15 cellular contexts compared by ENCODE assay signal in the genomic region with DNA sequence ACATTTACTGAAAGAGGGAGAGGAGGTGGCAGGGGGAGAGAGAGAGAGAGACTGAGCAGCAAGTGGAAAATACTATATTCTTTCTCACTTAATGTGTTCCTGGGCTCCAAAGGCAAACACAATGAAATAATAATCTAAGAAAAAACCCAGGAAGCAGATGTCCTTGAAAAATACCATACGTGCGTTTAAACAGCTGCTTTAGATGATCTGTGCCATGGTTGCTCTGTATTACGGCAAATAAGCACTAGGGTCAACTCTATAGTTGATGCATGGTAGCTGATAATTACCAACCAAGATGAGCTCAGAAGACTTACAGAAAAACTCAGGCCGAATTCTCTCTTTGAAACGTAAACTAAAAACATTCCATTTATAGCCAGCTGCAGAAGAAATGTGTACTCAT.
DNase-seq lines count a peak whose midpoint lies in the region; ATAC-seq and TF ChIP-seq lines count a peak whose summit lies in the region.
"Had no signal": no experiment of that assay in that cellular context is flagged by ENCODE, and none has a peak within 500 bp of the region (broad histone marks: within the 10 kb centered on the region; RNA-seq: fewer than 3 reads in every experiment).

No MANE protein-coding gene starts in this region.

- WGBS in prostate gland = 60% methylated on average over 5 of the region's 5 CpGs
- WGBS in stomach, 5 donors = 49 to 74% (median 56%) methylated on average over 5 of the region's 5 CpGs

- intact Hi-C loops in prostate gland (cut with DNase I) (no loop called here), stomach (cut with DNase I; ENCODE audit: low total_unique reads) (no loop called here)

- peaks cover 17% of the 10 kb centered on the region for H3K4me1 ChIP-seq in prostate gland (replicated peaks)
- peaks cover 15 to 49% (median 34%) of the 10 kb centered on the region in 4 donors for H3K4me1 ChIP-seq in stomach

- DNase-seq in NCI-H1417 (lab: John Stamatoyannopoulos, UW) (peak in 2 of 3 experiments; percentile 17 to 70), NCI-H1417 treated with DMSO at 0.1 percent for 48 hours (lab: John Stamatoyannopoulos, UW) (no peak), NCI-H748 (lab: John Stamatoyannopoulos, UW; ENCODE audit: unreplicated experiment) (peak; percentile 66), epithelial cell of prostate (ENCODE audit: low read depth, low spot score) (no peak), prostate gland (ENCODE audit: low spot score) (no peak), amygdala (lab: John Stamatoyannopoulos, UW) (no peak), stomach (no peak)
- DNase-seq: Calu3; head of caudate nucleus; left ventricle myocardium inferior; mucosa of descending colon; NCI-H446 treated with DMSO at 0.1 percent for 48 hours; stimulated activated naive CD8-positive, alpha-beta T cell treated with anti-CD3 and anti-CD28 coated beads, Interleukin-15, amount 100 ng/mL, for 72 hours; upper lobe of right lung had no signal

- H3K27ac ChIP-seq in epithelial cell of prostate (peak overlapping the region; percentile 40), prostate gland (peak overlapping the region; percentile 29 to 41), stomach (peak overlapping the region in 2 of 5 donors; percentile 34 to 45)
- H3K27ac ChIP-seq: left ventricle myocardium inferior, upper lobe of right lung had no signal

- H3K27me3 ChIP-seq in prostate gland (replicated peaks; ENCODE audit: insufficient read depth) (no peaks in the 10 kb centered on the region), stomach (no peaks in the 10 kb centered on the region)
- H3K27me3 ChIP-seq: upper lobe of right lung had no signal

- no peaks in the 10 kb centered on the region for H3K9me3 ChIP-seq in prostate gland
- no peaks in the 10 kb centered on the region for H3K9me3 ChIP-seq in stomach
- H3K9me3 ChIP-seq: mucosa of descending colon, upper lobe of right lung had no signal

- no peak for ATAC-seq in GM19023 (IDR thresholded peaks at IDR 0.05; ENCODE audit: unreplicated experiment)
- ATAC-seq: stimulated activated naive CD8-positive, alpha-beta T cell treated with anti-CD3 and anti-CD28 coated beads, Interleukin-15, amount 100 ng/mL, for 72 hours; upper lobe of right lung had no signal

- TF ChIP-seq EP300 in stomach (IDR thresholded peaks at IDR 0.05) = no peak

- TF ChIP-seq CTCF in prostate gland (IDR thresholded peaks at IDR 0.05) (no peak), stomach (IDR thresholded peaks at IDR 0.05) (no peak)

- H3K4me3 ChIP-seq in prostate gland = no peak overlapping the region
- no peak overlapping the region for H3K4me3 ChIP-seq in stomach
- H3K4me3 ChIP-seq: left ventricle myocardium inferior, mucosa of descending colon, upper lobe of right lung had no signal

- H3K36me3 ChIP-seq in prostate gland = no peaks in the 10 kb centered on the region
- no peaks in the 10 kb centered on the region for H3K36me3 ChIP-seq in stomach
- H3K36me3 ChIP-seq: left ventricle myocardium inferior, upper lobe of right lung had no signal

- TF ChIP-seq POLR2A in prostate gland (IDR thresholded peaks at IDR 0.05) (no peak), stomach (IDR thresholded peaks at IDR 0.05) (no peak)

Comparison
In these comparisons a context has a peak if more than half of its experiments do, and no peak if none do; other contexts are left out.
1. DNase-seq: peak in NCI-H1417 (2 of 3) and NCI-H748 (single experiment); none in NCI-H1417 treated with DMSO at 0.1 percent for 48 hours (single experiment), epithelial cell of prostate (single experiment), prostate gland (single experiment), amygdala (0 of 56) and stomach (single experiment).